In the genomic region with DNA sequence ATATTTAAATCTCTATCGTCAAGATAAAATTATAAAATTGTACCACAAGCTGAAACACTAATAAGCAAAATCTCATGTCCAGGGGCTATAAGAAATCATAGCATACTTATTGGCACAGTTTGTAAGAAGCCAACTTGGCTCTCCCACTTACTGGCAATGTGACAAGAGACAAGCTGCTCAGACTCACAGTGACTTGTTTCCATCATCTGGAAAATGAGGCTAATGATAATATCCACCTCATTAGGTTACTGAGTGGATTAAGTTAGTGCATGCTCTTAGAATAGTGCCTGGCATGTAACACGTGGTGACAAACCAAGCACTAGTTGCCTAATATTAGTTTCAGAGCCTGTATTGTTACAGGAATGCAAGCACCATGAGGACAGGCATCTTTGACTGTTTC, we compare ENCODE assay signal across 17 cellular contexts.
DNase-seq lines count a peak whose midpoint lies in the region; ATAC-seq and TF ChIP-seq lines count a peak whose summit lies in the region.
"Had no signal": no experiment of that assay in that cellular context is flagged by ENCODE, and none has a peak within 500 bp of the region (broad histone marks: within the 10 kb centered on the region; RNA-seq: fewer than 3 reads in every experiment).

No MANE protein-coding gene starts in this region.

- no peaks in the 10 kb centered on the region for H3K4me1 ChIP-seq in fibroblast of lung (ENCODE audit: control insufficient read depth, extremely low read depth, insufficient read depth, low read length)
- H3K4me1 ChIP-seq: A549, Caco-2 had no signal

- ATAC-seq in HG03460 (IDR thresholded peaks at IDR 0.05; ENCODE audit: unreplicated experiment) = no peak
- ATAC-seq: A549, K562 had no signal

- H2AFZ ChIP-seq in fibroblast of lung (ENCODE audit: low read length) = no peak overlapping the region

- no peak overlapping the region for H3K9ac ChIP-seq in fibroblast of lung (ENCODE audit: insufficient read depth, low read length)
- H3K9ac ChIP-seq: BLaER1 had no signal

- H3K27me3 ChIP-seq in MG63 (no peaks in the 10 kb centered on the region), fibroblast of lung (ENCODE audit: control insufficient read depth, insufficient read depth, low read length) (no peaks in the 10 kb centered on the region)
- H3K27me3 ChIP-seq: BLaER1 had no signal

- peak; percentile 5 for DNase-seq in AG10803 (ENCODE audit: low read depth)
- peak; percentile 19 for DNase-seq in MG63
- DNase-seq in fibroblast of lung (ENCODE audit: low read depth in 2 of 2) = peak; percentile 36 to 38
- peak; percentile 75 for DNase-seq in retinal pigment epithelial cell (ENCODE audit: low read depth)
- no peak for DNase-seq in GM19238 (ENCODE audit: insufficient read length, low spot score)
- no peak for DNase-seq in activated T-cell treated with anti-CD3 and anti-CD28 coated beads, Interleukin-2, amount 50 U/mL, for 48 hours
- DNase-seq: AML-193; Caco-2; CD8-positive, alpha-beta memory T cell; DMS53; HCEC 1CT; HFFc6 had no signal

- no peaks in the 10 kb centered on the region for H3K36me3 ChIP-seq in MG63
- no peaks in the 10 kb centered on the region for H3K36me3 ChIP-seq in fibroblast of lung (ENCODE audit: control insufficient read depth, insufficient read depth, low read length)

- H3K27ac ChIP-seq in fibroblast of lung (ENCODE audit: insufficient read depth, low read length) = no peak overlapping the region
- H3K27ac ChIP-seq: A549, BLaER1, HL-60 had no signal

- H3K9me3 ChIP-seq in MG63 = no peaks in the 10 kb centered on the region
- no peaks in the 10 kb centered on the region for H3K9me3 ChIP-seq in fibroblast of lung (ENCODE audit: control insufficient read depth, insufficient read depth, low read depth, low read length)
- H3K9me3 ChIP-seq: A549, BLaER1 had no signal

- TF ChIP-seq CTCF in AG10803 (conservative IDR thresholded peaks at IDR 0.05; ENCODE audit: low read length) (no peak), fibroblast of lung (conservative IDR thresholded peaks at IDR 0.05 in 1 of 2, IDR thresholded peaks at IDR 0.05 in 1 of 2; ENCODE audit: low read depth in 1 of 2, low read length in 2 of 2) (no peak), retinal pigment epithelial cell (conservative IDR thresholded peaks at IDR 0.05; ENCODE audit: low read depth, low read length) (no peak)

- no peak overlapping the region for H3K4me2 ChIP-seq in fibroblast of lung (ENCODE audit: extremely low read depth, insufficient read depth, low read length)
- H3K4me2 ChIP-seq: A549, BLaER1 had no signal

- no peaks in the 10 kb centered on the region for H3K79me2 ChIP-seq in fibroblast of lung (ENCODE audit: control insufficient read depth, insufficient read depth, low read length)

- no peak overlapping the region for H3K4me3 ChIP-seq in AG10803 (ENCODE audit: low read length)
- no peak overlapping the region for H3K4me3 ChIP-seq in MG63
- H3K4me3 ChIP-seq in fibroblast of lung (replicated peaks in 1 of 4; ENCODE audit: control extremely low read depth in 1 of 4, insufficient read depth in 1 of 4, low read depth in 3 of 4, low read length in 4 of 4) = no peak overlapping the region
- H3K4me3 ChIP-seq in retinal pigment epithelial cell (ENCODE audit: low read length) = no peak overlapping the region
- H3K4me3 ChIP-seq: A549, BLaER1, K562 had no signal

- H4K20me1 ChIP-seq in fibroblast of lung (ENCODE audit: control insufficient read depth, extremely low read depth, insufficient read depth, low read length) = no peaks in the 10 kb centered on the region
- H4K20me1 ChIP-seq: BLaER1 had no signal

Comparison
In these comparisons a context has a peak if more than half of its experiments do, and no peak if none do; other contexts are left out.
1. DNase-seq: peak in AG10803 (single experiment), MG63 (single experiment), fibroblast of lung (2 of 2) and retinal pigment epithelial cell (single experiment); none in GM19238 (single experiment) and activated T-cell treated with anti-CD3 and anti-CD28 coated beads, Interleukin-2, amount 50 U/mL, for 48 hours (0 of 2).